ENCODE assay signal across 8 cellular contexts in the genomic region with DNA sequence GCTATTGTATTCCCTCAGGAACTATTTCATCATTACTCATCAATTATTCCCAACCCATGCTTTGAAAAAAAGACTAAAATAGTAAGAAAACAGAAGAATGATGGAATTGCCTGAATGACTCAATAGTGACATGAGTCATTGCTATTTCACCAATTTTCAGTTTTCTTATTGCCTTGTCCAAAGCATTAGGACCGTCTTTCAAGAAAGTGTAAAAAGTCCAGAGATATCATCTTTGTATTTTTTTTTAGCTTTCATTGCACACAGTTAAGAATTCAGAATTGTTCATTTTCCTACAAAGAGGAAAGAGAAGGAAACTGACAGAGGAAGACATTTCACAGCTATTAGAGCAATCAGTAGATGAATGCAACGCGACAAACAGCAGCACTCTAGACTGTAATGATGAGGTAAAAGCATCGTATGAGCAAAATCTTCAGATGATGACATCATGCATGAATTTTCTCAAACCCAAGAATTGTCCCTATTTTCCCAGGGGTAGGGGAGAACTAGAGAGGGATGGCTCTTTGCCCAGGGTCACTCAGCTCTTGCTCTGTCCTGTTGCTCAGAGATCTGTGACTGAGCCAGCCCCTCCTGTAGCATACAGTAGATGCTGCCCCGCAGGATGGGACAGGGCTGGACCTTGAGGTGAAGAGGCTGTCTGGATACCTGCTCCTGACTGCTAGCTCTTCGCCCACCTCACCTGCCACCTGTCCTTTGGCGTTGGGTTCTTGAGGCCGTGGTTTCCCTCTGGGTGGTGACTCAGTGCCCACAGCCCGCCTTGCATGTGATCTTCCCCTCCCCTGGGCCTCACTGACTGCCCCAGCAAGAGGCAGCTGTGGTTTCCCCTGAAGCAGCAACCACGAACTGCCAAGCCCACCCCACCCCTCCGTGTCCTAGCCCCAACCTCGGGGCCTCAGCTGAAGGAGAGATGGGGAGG.
DNase-seq lines count a peak whose midpoint lies in the region; ATAC-seq, FAIRE-seq and TF ChIP-seq lines count a peak whose summit lies in the region.

No MANE protein-coding gene starts in this region.

- H4K20me1 ChIP-seq in K562 (replicated peaks; ENCODE audit: control insufficient read depth, insufficient read depth, low read length) = no peaks in the 10 kb centered on the region

- POLR2A ChIA-PET in K562 (lab: Yijun Ruan, JAX) = interaction anchor here (0.5 to 1.8 kb wide), 6 partner anchors 8 to 485 kb away, joined by 3 to 5 read pairs (median 4); no protein-coding TSS in a partner anchor

- peaks cover 19 to 25% of the 10 kb centered on the region in 2 experiments for H3K4me1 ChIP-seq in K562 (replicated peaks in 1 of 2; ENCODE audit: control insufficient read depth in 2 of 2, insufficient read depth in 2 of 2, low read length in 2 of 2)

- no peak for FAIRE-seq in K562 (lab: Jason Lieb, UNC)

- H2AFZ ChIP-seq in K562 (ENCODE audit: low read depth, low read length) = 0 out of 2 replicates have a peak overlapping the region, but pooled peaks have one; percentile 8

- peaks cover 4% of the 10 kb centered on the region; the same call in 1 of the 2 replicates for H3K9me3 ChIP-seq in K562 (replicated peaks; ENCODE audit: control insufficient read depth, insufficient read depth, low read depth, low read length)

- peak overlapping the region in 1 of 2 experiments; percentile 70; a peak in 1 of 4 replicates for H3K9ac ChIP-seq in K562 (ENCODE audit: insufficient read depth in 1 of 2, low read depth in 2 of 2, low read length in 2 of 2)

- BruUV-seq in K562 (replicated peaks; lab: Mats Ljungman, UMichigan) = no TSS peak

- 42% methylated on average over 12 of the region's 12 CpGs for WGBS in K562 (ENCODE audit: insufficient coverage, low coverage, missing lambda C conversion rate)

- DNase-seq in AG08396 (ENCODE audit: low spot score) (peak; percentile 76), T-helper 9 cell (peak; percentile 10), K562 (ENCODE audit: extremely low read depth in 1 of 4, low spot score in 3 of 4) (peak in 1 of 4 experiments; percentile 14), non-pigmented ciliary epithelial cell (ENCODE audit: low read depth) (peak; percentile 59), medulla oblongata (ENCODE audit: extremely low spot score) (no peak), NCI-H82 (lab: John Stamatoyannopoulos, UW) (no peak)

- in situ Hi-C loops in K562 (cut with MboI) = no loop called here

- TF ChIP-seq POLR2A in K562 (conservative IDR thresholded peaks at IDR 0.05) = no peak

- TF ChIP-seq CTCF in K562 (IDR thresholded peaks at IDR 0.05 in 2 of 3, conservative IDR thresholded peaks at IDR 0.05 in 1 of 3; ENCODE audit: insufficient read depth in 2 of 3, low read depth in 1 of 3, low read length in 3 of 3) = no peak

- no peak overlapping the region for H3K27ac ChIP-seq in K562 (ENCODE audit: extremely low read depth, low read depth, low read length)

- no peak overlapping the region for H3K4me2 ChIP-seq in K562 (ENCODE audit: insufficient read depth, low read length)

- no peaks in the 10 kb centered on the region for H3K27me3 ChIP-seq in K562 (ENCODE audit: control insufficient read depth in 2 of 2, insufficient read depth in 2 of 2, low read length in 2 of 2)

- no peaks in the 10 kb centered on the region for H3K79me2 ChIP-seq in K562 (ENCODE audit: control insufficient read depth, insufficient read depth, low read length)

- CTCF ChIA-PET in K562 (lab: Yijun Ruan, JAX; ENCODE audit: low intra/inter-chr PET ratio) = no interaction called here

- H3K4me3 ChIP-seq in K562 = no peak overlapping the region

- no peaks in the 10 kb centered on the region for H3K9me1 ChIP-seq in K562 (ENCODE audit: control insufficient read depth, insufficient read depth, low read length)

- intact Hi-C loops in K562 (cut with micrococcal nuclease) = no loop called here

- TF ChIP-seq EP300 in K562 (IDR thresholded peaks at IDR 0.05; ENCODE audit: low read length) = no peak

- no peak for TF ChIP-seq RAD21 in K562 (CRISPR knock-in tag; conservative IDR thresholded peaks at IDR 0.05 in 1 of 2, IDR thresholded peaks at IDR 0.05 in 1 of 2)

- H3K36me3 ChIP-seq in K562 (ENCODE audit: control insufficient read depth, insufficient read depth, low read length) = no peaks in the 10 kb centered on the region

- ATAC-seq in HG02970 (IDR thresholded peaks at IDR 0.05; ENCODE audit: low FRiP score, unreplicated experiment) = peak; percentile 28
- ATAC-seq in K562 = peak; percentile 42
- ATAC-seq in GM18519 (IDR thresholded peaks at IDR 0.05; ENCODE audit: low FRiP score, unreplicated experiment) = no peak

TF ChIP-seq in K562, 482 proteins besides CTCF, POLR2A, EP300 and RAD21 (continues in another document):
- TF ChIP-seq CREM (IDR thresholded peaks at IDR 0.05; ENCODE audit: low read depth) = peak; percentile 40; the same call in 1 of the 2 replicates
- peak; percentile 48; the same call in 1 of the 2 replicates for TF ChIP-seq ZNF316 (IDR thresholded peaks at IDR 0.05)
- TF ChIP-seq, protein P1, sequence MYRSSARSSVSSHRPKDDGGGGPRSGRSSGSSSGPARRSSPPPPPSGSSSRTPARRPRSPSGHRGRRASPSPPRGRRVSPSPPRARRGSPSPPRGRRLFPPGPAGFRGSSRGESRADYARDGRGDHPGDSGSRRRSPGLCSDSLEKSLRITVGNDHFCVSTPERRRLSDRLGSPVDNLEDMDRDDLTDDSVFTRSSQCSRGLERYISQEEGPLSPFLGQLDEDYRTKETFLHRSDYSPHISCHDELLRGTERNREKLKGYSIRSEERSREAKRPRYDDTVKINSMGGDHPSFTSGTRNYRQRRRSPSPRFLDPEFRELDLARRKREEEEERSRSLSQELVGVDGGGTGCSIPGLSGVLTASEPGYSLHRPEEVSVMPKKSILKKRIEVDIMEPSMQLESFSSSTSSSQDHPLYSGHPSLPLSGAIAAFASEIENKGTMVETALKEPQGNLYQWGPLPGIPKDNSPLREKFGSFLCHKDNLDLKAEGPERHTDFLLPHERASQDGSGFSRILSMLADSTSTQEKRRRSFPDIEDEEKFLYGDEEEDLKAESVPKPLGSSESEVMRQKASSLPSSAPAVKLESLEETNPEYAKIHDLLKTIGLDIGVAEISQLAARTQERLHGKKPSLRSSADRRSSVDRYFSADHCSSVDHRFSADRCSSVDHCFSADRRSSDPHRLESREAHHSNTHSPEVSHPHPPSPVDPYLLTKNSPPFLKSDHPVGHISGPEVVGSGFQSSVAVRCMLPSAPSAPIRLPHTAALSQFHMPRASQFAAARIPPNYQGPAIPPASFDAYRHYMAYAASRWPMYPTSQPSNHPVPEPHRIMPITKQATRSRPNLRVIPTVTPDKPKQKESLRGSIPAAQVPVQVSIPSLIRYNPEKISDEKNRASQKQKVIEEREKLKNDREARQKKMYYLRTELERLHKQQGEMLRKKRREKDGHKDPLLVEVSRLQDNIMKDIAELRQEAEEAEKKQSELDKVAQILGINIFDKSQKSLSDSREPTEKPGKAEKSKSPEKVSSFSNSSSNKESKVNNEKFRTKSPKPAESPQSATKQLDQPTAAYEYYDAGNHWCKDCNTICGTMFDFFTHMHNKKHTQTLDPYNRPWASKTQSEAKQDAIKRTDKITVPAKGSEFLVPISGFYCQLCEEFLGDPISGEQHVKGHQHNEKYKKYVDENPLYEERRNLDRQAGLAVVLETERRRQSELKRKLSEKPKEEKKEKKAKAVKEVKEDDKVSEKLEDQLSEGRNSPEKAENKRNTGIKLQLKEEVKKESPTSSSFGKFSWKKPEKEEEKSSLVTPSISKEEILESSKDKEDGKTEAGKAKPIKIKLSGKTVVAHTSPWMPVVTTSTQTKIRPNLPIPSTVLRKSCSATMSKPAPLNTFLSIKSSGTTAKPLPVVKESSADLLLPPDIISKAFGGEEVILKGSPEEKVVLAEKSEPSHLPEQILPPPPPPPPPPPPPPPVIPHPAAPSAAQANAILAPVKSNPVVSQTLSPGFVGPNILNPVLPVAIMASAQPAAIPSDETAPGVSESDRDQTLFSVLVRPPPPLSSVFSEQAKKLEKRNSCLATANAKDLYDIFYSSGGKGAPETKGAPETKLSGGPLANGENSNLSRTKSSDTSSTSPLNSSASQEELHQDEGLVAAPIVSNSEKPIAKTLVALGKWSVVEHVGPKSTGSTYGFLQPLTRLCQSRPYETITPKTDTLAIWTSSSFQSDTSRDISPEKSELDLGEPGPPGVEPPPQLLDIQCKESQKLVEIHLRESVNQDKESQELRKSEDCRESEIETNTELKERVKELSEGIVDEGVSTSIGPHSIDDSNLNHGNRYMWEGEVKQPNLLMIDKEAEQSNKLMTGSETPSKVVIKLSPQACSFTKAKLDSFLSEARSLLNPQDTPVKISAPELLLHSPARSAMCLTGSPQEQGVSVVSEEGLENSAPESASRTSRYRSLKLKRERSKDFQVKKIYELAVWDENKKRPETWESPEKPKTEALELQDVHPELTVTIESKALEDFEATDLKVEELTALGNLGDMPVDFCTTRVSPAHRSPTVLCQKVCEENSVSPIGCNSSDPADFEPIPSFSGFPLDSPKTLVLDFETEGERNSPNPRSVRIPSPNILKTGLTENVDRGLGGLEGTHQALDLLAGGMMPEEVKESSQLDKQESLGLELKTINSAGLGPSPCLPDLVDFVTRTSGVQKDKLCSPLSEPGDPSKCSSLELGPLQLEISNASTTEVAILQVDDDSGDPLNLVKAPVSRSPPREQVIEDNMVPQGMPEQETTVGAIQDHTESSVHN (IDR thresholded peaks at IDR 0.05; ENCODE audit: borderline replicate concordance in 1 of 2, low read depth in 1 of 2) = peak in 1 of 2 experiments; percentile 58; a peak in 1 of 4 replicates
- TF ChIP-seq BHLHE40 (IDR thresholded peaks at IDR 0.05; ENCODE audit: low read length) = peak; percentile 44
- no peak for TF ChIP-seq SETDB1 (IDR thresholded peaks at IDR 0.05; ENCODE audit: low read length)
- TF ChIP-seq C11orf30 (IDR thresholded peaks at IDR 0.05; ENCODE audit: low read depth) = peak; percentile 51; the same call in 1 of the 2 replicates
- TF ChIP-seq JUN (IDR thresholded peaks at IDR 0.05; ENCODE audit: borderline replicate concordance, low read depth, low read length) = peak; percentile 64; the same call in 1 of the 2 replicates
- TF ChIP-seq JUN (CRISPR knock-in tag; IDR thresholded peaks at IDR 0.05; ENCODE audit: borderline replicate concordance) = no peak
- TF ChIP-seq ATF7 (IDR thresholded peaks at IDR 0.05) = peak; percentile 67; the same call in 1 of the 2 replicates
- TF ChIP-seq TRIM24 (IDR thresholded peaks at IDR 0.05) = peak; percentile 56 to 65; a peak in 2 of 4 replicates
- no peak for TF ChIP-seq ZNF253 (CRISPR knock-in tag; conservative IDR thresholded peaks at IDR 0.05)
- no peak for TF ChIP-seq RUNX1 (IDR thresholded peaks at IDR 0.05; ENCODE audit: low read depth)

Comparison
In these comparisons a context has a peak if more than half of its experiments do, and no peak if none do; other contexts are left out.
1. DNase-seq: peak in AG08396 (single experiment), T-helper 9 cell (single experiment) and non-pigmented ciliary epithelial cell (single experiment); none in medulla oblongata (single experiment) and NCI-H82 (single experiment).